ENCODE assay signal across 1 cellular context in genomic region chr11:83219095-83219494, GRCh38.
TF ChIP-seq lines count a peak whose summit lies in the region.

No MANE protein-coding gene starts in this region.

TF ChIP-seq in IMR-90, 13 proteins besides CTCF, POLR2A, EP300 and RAD21 (continued from another document):
- TF ChIP-seq USF2 (IDR thresholded peaks at IDR 0.05; ENCODE audit: low read depth, low read length), result no peak
TF ChIP-seq in IMR-90: peak in this region for 0.
